8 cellular contexts compared by ENCODE assay signal in the genomic region with DNA sequence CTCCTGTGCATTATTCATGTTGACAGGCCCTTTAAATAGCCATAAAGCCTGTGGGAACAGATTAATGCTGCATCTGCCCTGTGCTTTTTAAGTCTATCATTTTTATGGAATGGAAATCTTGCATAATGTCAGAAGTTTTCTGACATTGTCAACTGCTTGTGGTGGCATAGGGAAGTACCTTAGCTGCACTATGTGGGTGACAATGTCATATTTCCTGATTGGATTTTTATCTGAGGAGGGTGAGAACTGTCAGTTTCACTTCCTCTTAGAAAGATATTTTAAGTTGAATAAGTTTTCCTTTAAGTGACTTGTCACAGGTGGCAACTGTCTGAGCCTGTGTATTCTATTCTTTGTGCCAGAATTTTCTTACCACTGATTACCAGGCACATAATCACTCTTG.
DNase-seq lines count a peak whose midpoint lies in the region; ATAC-seq, FAIRE-seq and TF ChIP-seq lines count a peak whose summit lies in the region.

No MANE protein-coding gene starts in this region.

- H3K36me3 Mint-ChIP-seq in activated naive CD8-positive, alpha-beta T cell treated with anti-CD3 and anti-CD28 coated beads for 36 hours: no peaks in the 10 kb centered on the region

- H3K27me3 Mint-ChIP-seq in activated naive CD8-positive, alpha-beta T cell treated with anti-CD3 and anti-CD28 coated beads for 36 hours: no peaks in the 10 kb centered on the region

- FAIRE-seq in GM12892 (lab: Jason Lieb, UNC): peak; percentile 78

- DNase-seq in GM12892 (ENCODE audit: insufficient read length) (peak; percentile 7), NK-92 (lab: John Stamatoyannopoulos, UW; ENCODE audit: unreplicated experiment) (no peak), inferior parietal cortex (ENCODE audit: extremely low spot score) (no peak), kidney glomerular epithelial cell (lab: John Stamatoyannopoulos, UW) (no peak), NCI-H1694 treated with DMSO at 0.1 percent for 48 hours (lab: John Stamatoyannopoulos, UW) (no peak)
- no peak for DNase-seq in activated naive CD8-positive, alpha-beta T cell treated with anti-CD3 and anti-CD28 coated beads for 36 hours

- peak overlapping the region; percentile 51 for H3K27ac Mint-ChIP-seq in activated naive CD8-positive, alpha-beta T cell treated with anti-CD3 and anti-CD28 coated beads for 36 hours

- no peaks in the 10 kb centered on the region for H3K9me3 Mint-ChIP-seq in activated naive CD8-positive, alpha-beta T cell treated with anti-CD3 and anti-CD28 coated beads for 36 hours

- ATAC-seq in GM21390 (IDR thresholded peaks at IDR 0.05; ENCODE audit: unreplicated experiment): peak; percentile 99
- peak; percentile 98 for ATAC-seq in HG03442 (IDR thresholded peaks at IDR 0.05; ENCODE audit: unreplicated experiment)

- H3K4me1 Mint-ChIP-seq in activated naive CD8-positive, alpha-beta T cell treated with anti-CD3 and anti-CD28 coated beads for 36 hours: peaks cover 7% of the 10 kb centered on the region

- TF ChIP-seq POLR2A in GM12892 (IDR thresholded peaks at IDR 0.05; ENCODE audit: low read depth, low read length): no peak

- H3K4me3 Mint-ChIP-seq in activated naive CD8-positive, alpha-beta T cell treated with anti-CD3 and anti-CD28 coated beads for 36 hours: no peak overlapping the region
